8 cellular contexts compared by ENCODE assay signal in genomic region chr4:184330517-184331084, GRCh38.
DNase-seq lines count a peak whose midpoint lies in the region; ATAC-seq and TF ChIP-seq lines count a peak whose summit lies in the region.
"Not testable (repeated sequence)": the region's sequence is repeated elsewhere in the genome, so short reads cannot be mapped to it uniquely, and the experiment has no call there.

No MANE protein-coding gene starts in this region.

- peaks cover 10% of the 10 kb centered on the region for H3K36me3 Mint-ChIP-seq in activated naive CD8-positive, alpha-beta T cell treated with anti-CD3 and anti-CD28 coated beads for 36 hours
- peaks cover 0 to 16% of the 10 kb centered on the region in 2 donors for H3K36me3 Mint-ChIP-seq in stimulated activated naive B cell treated with anti-CD40 and anti-IgM and Interleukin-4, amounts not matched to agents 10 μg/mL and 1 μg/mL and 100 μg/mL, for 72 hours

- H3K4me1 Mint-ChIP-seq in activated naive CD8-positive, alpha-beta T cell treated with anti-CD3 and anti-CD28 coated beads for 36 hours = peaks cover 49% of the 10 kb centered on the region
- peaks cover 65 to 89% of the 10 kb centered on the region in 2 donors for H3K4me1 Mint-ChIP-seq in stimulated activated naive B cell treated with anti-CD40 and anti-IgM and Interleukin-4, amounts not matched to agents 10 μg/mL and 1 μg/mL and 100 μg/mL, for 72 hours

- not testable (repeated sequence) for BruUV-seq in OCI-LY7 (replicated peaks; lab: Mats Ljungman, UMichigan)

- POLR2A ChIA-PET in OCI-LY7 (lab: Charles Lee) = interaction anchor here (0.5 to 8.0 kb wide), 13 partner anchors 10 to 319 kb away, joined by 3 to 117 read pairs (median 5); partner anchors contain the start of genes CASP3 and PRIMPOL

- not testable (repeated sequence) for H3K4me3 Mint-ChIP-seq in activated naive CD8-positive, alpha-beta T cell treated with anti-CD3 and anti-CD28 coated beads for 36 hours
- peak overlapping the region; percentile 47 to 74 for H3K4me3 Mint-ChIP-seq in stimulated activated naive B cell treated with anti-CD40 and anti-IgM and Interleukin-4, amounts not matched to agents 10 μg/mL and 1 μg/mL and 100 μg/mL, for 72 hours

- H3K27ac Mint-ChIP-seq in activated naive CD8-positive, alpha-beta T cell treated with anti-CD3 and anti-CD28 coated beads for 36 hours = peak overlapping the region; percentile 82
- peak overlapping the region; percentile 99 for H3K27ac Mint-ChIP-seq in stimulated activated naive B cell treated with anti-CD40 and anti-IgM and Interleukin-4, amounts not matched to agents 10 μg/mL and 1 μg/mL and 100 μg/mL, for 72 hours

- peaks cover 85% of the 10 kb centered on the region for H3K4me1 ChIP-seq in OCI-LY7 (ENCODE audit: insufficient read depth, low read length, poor library complexity, severe bottlenecking)
- H3K4me1 ChIP-seq in lower lobe of right lung = peaks cover 27% of the 10 kb centered on the region
- not testable (repeated sequence) for H3K4me1 ChIP-seq in parathyroid adenoma
- H3K4me1 ChIP-seq in upper lobe of right lung = peaks cover 12% of the 10 kb centered on the region

- not testable (repeated sequence) for H4K20me1 ChIP-seq in OCI-LY7 (ENCODE audit: insufficient read depth, low read length)

- ATAC-seq in GM18498 (IDR thresholded peaks at IDR 0.05; ENCODE audit: unreplicated experiment) (peak; percentile 18), lower lobe of right lung (peak; percentile 45 to 62), upper lobe of right lung (peak; percentile 14)
- not testable (repeated sequence) for ATAC-seq in stimulated activated naive B cell treated with anti-CD40 and anti-IgM and Interleukin-4, amounts not matched to agents 10 μg/mL and 1 μg/mL and 100 μg/mL, for 72 hours (replicated peaks)

- H3K79me2 ChIP-seq in OCI-LY7 (ENCODE audit: insufficient read depth, low read depth, low read length); parathyroid adenoma: not testable (repeated sequence)

- not testable (repeated sequence) for H3K9ac ChIP-seq in parathyroid adenoma

- DNase-seq in OCI-LY7 (ENCODE audit: low spot score); activated naive CD8-positive, alpha-beta T cell treated with anti-CD3 and anti-CD28 coated beads for 36 hours; epithelial cell of prostate (ENCODE audit: low read depth, low spot score); lower lobe of right lung; stimulated activated naive B cell treated with anti-CD40 and anti-IgM and Interleukin-4, amounts not matched to agents 10 μg/mL and 1 μg/mL and 100 μg/mL, for 72 hours; upper lobe of right lung: not testable (repeated sequence)

- not testable (repeated sequence) for H3K9me2 ChIP-seq in OCI-LY7 (ENCODE audit: insufficient read depth, low read length)

- H3K27me3 ChIP-seq in lower lobe of right lung (ENCODE audit: low read depth); parathyroid adenoma (ENCODE audit: control insufficient read depth, insufficient read depth, low read length); upper lobe of right lung: not testable (repeated sequence)

- peak overlapping the region; percentile 63 for H3K4me2 ChIP-seq in OCI-LY7 (ENCODE audit: low read length)
- H3K4me2 ChIP-seq in parathyroid adenoma (ENCODE audit: low read length) = peak overlapping the region; percentile 15

- not testable (repeated sequence) for H3K9me3 Mint-ChIP-seq in activated naive CD8-positive, alpha-beta T cell treated with anti-CD3 and anti-CD28 coated beads for 36 hours; stimulated activated naive B cell treated with anti-CD40 and anti-IgM and Interleukin-4, amounts not matched to agents 10 μg/mL and 1 μg/mL and 100 μg/mL, for 72 hours

- not testable (repeated sequence) for H3K27me3 Mint-ChIP-seq in activated naive CD8-positive, alpha-beta T cell treated with anti-CD3 and anti-CD28 coated beads for 36 hours; stimulated activated naive B cell treated with anti-CD40 and anti-IgM and Interleukin-4, amounts not matched to agents 10 μg/mL and 1 μg/mL and 100 μg/mL, for 72 hours

- H2AFZ ChIP-seq in OCI-LY7 (ENCODE audit: low read length) (peak overlapping the region; percentile 60; the same call in 1 of the 2 replicates), parathyroid adenoma (peak overlapping the region; percentile 31)

- intact Hi-C loops in OCI-LY7 (cut with micrococcal nuclease; ENCODE audit: unreplicated experiment); lower lobe of right lung (cut with DNase I); upper lobe of right lung (cut with DNase I): not testable (repeated sequence)

- CTCF ChIA-PET in OCI-LY7 (lab: Charles Lee; ENCODE audit: unreplicated experiment) = not testable (repeated sequence)

- not testable (repeated sequence) for H3K9me3 ChIP-seq in OCI-LY7 (ENCODE audit: low read length); lower lobe of right lung; parathyroid adenoma (ENCODE audit: control insufficient read depth, low read length); upper lobe of right lung

- not testable (repeated sequence) for TF ChIP-seq CTCF in OCI-LY7 (conservative IDR thresholded peaks at IDR 0.05; ENCODE audit: low read length); lower lobe of right lung (IDR thresholded peaks at IDR 0.05); parathyroid adenoma (IDR thresholded peaks at IDR 0.05); upper lobe of right lung (IDR thresholded peaks at IDR 0.05)

- not testable (repeated sequence) for H3K36me3 ChIP-seq in OCI-LY7 (ENCODE audit: insufficient read depth, low read length); lower lobe of right lung; parathyroid adenoma (ENCODE audit: control insufficient read depth, insufficient read depth, low read length); upper lobe of right lung

- not testable (repeated sequence) for H3K27ac ChIP-seq in OCI-LY7 (ENCODE audit: low read depth, low read length, poor library complexity, severe bottlenecking); parathyroid adenoma
- H3K27ac ChIP-seq in epithelial cell of prostate (peak overlapping the region; percentile 86), lower lobe of right lung (peak overlapping the region; percentile 71), upper lobe of right lung (peak overlapping the region; percentile 81)

- H3K4me3 ChIP-seq in OCI-LY7 (ENCODE audit: low read depth, low read length, poor library complexity, severe bottlenecking) = peak overlapping the region; percentile 1
- H3K4me3 ChIP-seq in lower lobe of right lung; parathyroid adenoma (ENCODE audit: low read depth, low read length); upper lobe of right lung: not testable (repeated sequence)
